Comparison of ENCODE assay signal across 8 cellular contexts in genomic region chr16:75402821-75403475, GRCh38. TPM values are rescaled to one million over a fixed set of nuclear protein-coding genes. Genes with fewer than 3 reads are reported as not detected.
DNase-seq lines count a peak whose midpoint lies in the region; ATAC-seq, FAIRE-seq and TF ChIP-seq lines count a peak whose summit lies in the region.

No MANE protein-coding gene starts in this region.

- H3K79me2 ChIP-seq in SK-N-SH (ENCODE audit: insufficient read depth) = peaks cover 27% of the 10 kb centered on the region

- peak in 1 of 2 donors; percentile 45 for ATAC-seq in gastrocnemius medialis
- no peak for ATAC-seq in HG03521 (IDR thresholded peaks at IDR 0.05; ENCODE audit: unreplicated experiment)
- no peak for ATAC-seq in GM19463 (IDR thresholded peaks at IDR 0.05; ENCODE audit: unreplicated experiment)

- no peaks in the 10 kb centered on the region for H3K9me2 ChIP-seq in SK-N-SH

- in situ Hi-C loops in gastrocnemius medialis (cut with MboI; ENCODE audit: low sequenced_read_pairs in 4 of 4) = loop anchor here in 2 of 4 donors (10.0 to 25.0 kb wide), 2 partner anchors 208 to 416 kb away; partner anchors contain the start of genes WDR59 (in 1 of the 2) and ZNRF1 (in 1 of the 2)

- CTCF ChIA-PET in SK-N-SH (lab: Yijun Ruan, JAX) = interaction anchor here (0.9 to 10.7 kb wide), 13 partner anchors 12 to 212 kb away, joined by 3 to 105 read pairs (median 6); no protein-coding TSS in a partner anchor

- H3K36me3 ChIP-seq in SK-N-SH (replicated peaks in 1 of 2; ENCODE audit: control insufficient read depth in 1 of 2, insufficient read depth in 2 of 2, low read length in 1 of 2) (peaks cover 0 to 14% of the 10 kb centered on the region in 2 experiments), gastrocnemius medialis (peaks cover 0 to 9% of the 10 kb centered on the region in 2 donors)

- H2AFZ ChIP-seq in SK-N-SH (ENCODE audit: low read depth) = peak overlapping the region; percentile 69; the same call in 1 of the 2 replicates

- H3K4me1 ChIP-seq in SK-N-SH (ENCODE audit: control insufficient read depth in 1 of 2, insufficient read depth in 2 of 2, low read depth in 1 of 2, low read length in 1 of 2) (peaks cover 3 to 11% of the 10 kb centered on the region in 2 experiments; a peak in 3 of 4 replicates), gastrocnemius medialis (peaks cover 14 to 16% of the 10 kb centered on the region in 2 donors)

- H3K27me3 ChIP-seq in SK-N-SH (ENCODE audit: insufficient read depth) (no peaks in the 10 kb centered on the region), gastrocnemius medialis (no peaks in the 10 kb centered on the region)

- intact Hi-C loops in gastrocnemius medialis (cut with DNase I; ENCODE audit: low total_unique reads) = loop anchor here (1.0 kb wide), 2 partner anchors 39 to 204 kb away; no protein-coding TSS in a partner anchor

- no peaks in the 10 kb centered on the region for H4K20me1 ChIP-seq in SK-N-SH (ENCODE audit: insufficient read depth)

- TF ChIP-seq EP300 in SK-N-SH (IDR thresholded peaks at IDR 0.05; ENCODE audit: borderline replicate concordance in 1 of 2, low read depth in 1 of 2, low read length in 1 of 2) = no peak

- POLR2A ChIA-PET in SK-N-SH (lab: Yijun Ruan, JAX) = no interaction called here

- TF ChIP-seq POLR2A in gastrocnemius medialis (IDR thresholded peaks at IDR 0.05) = no peak

- H3K27ac ChIP-seq in SK-N-SH (ENCODE audit: low read depth in 2 of 2, low read length in 1 of 2) (peak overlapping the region in 1 of 2 experiments; percentile 98; a peak in 2 of 4 replicates), gastrocnemius medialis (peak overlapping the region in 2 of 4 donors; percentile 52 to 58)

- DNase-seq in D721Med (ENCODE audit: insufficient read length, low spot score) (no peak), HCEC 1CT (peak; percentile 40), SK-N-SH (peak; percentile 50), frontal cortex (ENCODE audit: low spot score in 2 of 2) (peak in 1 of 2 donors; percentile 38), gastrocnemius medialis (no peak)
- no peak for DNase-seq in activated CD4-positive, alpha-beta T cell treated with anti-CD3 and anti-CD28 coated beads for 1 hour

- H3K4me3 ChIP-seq in SK-N-SH (ENCODE audit: low read depth in 2 of 2, low read length in 1 of 2) (no peak overlapping the region), gastrocnemius medialis (no peak overlapping the region)

- peak; percentile 70 for TF ChIP-seq RAD21 in SK-N-SH (IDR thresholded peaks at IDR 0.05; ENCODE audit: low read length)

- 33% methylated on average over 3 of the region's 3 CpGs for WGBS in SK-N-SH (ENCODE audit: low lambda C conversion rate)

- H3K9ac ChIP-seq in SK-N-SH = peak overlapping the region; percentile 70; the same call in 1 of the 2 replicates

- no peak for FAIRE-seq in D721Med (lab: Jason Lieb, UNC)
- peak; percentile 87 for FAIRE-seq in frontal cortex (lab: Jason Lieb, UNC)

- H3K4me2 ChIP-seq in SK-N-SH = peak overlapping the region; percentile 56; the same call in 1 of the 2 replicates

- peaks cover 30% of the 10 kb centered on the region for H3F3A ChIP-seq in SK-N-SH (replicated peaks; ENCODE audit: insufficient read depth)

- TF ChIP-seq CTCF in D721Med (IDR thresholded peaks at IDR 0.05; ENCODE audit: insufficient read depth, missing control alignments) = peak; percentile 73
- TF ChIP-seq CTCF in SK-N-SH (IDR thresholded peaks at IDR 0.05) = peak; percentile 83
- peak; percentile 39 to 70 (median 50) for TF ChIP-seq CTCF in gastrocnemius medialis (IDR thresholded peaks at IDR 0.05 in 4 of 5, conservative IDR thresholded peaks at IDR 0.05 in 1 of 5)

- no peaks in the 10 kb centered on the region for H3K9me3 ChIP-seq in SK-N-SH
- no peaks in the 10 kb centered on the region for H3K9me3 ChIP-seq in gastrocnemius medialis

TF ChIP-seq in SK-N-SH, 30 proteins besides CTCF, POLR2A, EP300 and RAD21:
- TF ChIP-seq RFX5 (IDR thresholded peaks at IDR 0.05; ENCODE audit: low read length) (no peak), TAF1 (IDR thresholded peaks at IDR 0.05; ENCODE audit: borderline replicate concordance, low read depth, low read length) (no peak), SMC3 (IDR thresholded peaks at IDR 0.05; ENCODE audit: low read depth, low read length) (peak; percentile 39)

RNA-seq across cellular contexts. Expression of gene CFDP1, which starts 30.4 kb away (rescaled TPM):
- polyA plus RNA-seq in SK-N-SH (2012; rRNA removed) = 37.9 and 46.0 TPM in 2 replicates
- 60.6 and 90.4 TPM in 2 replicates for polyA plus RNA-seq in SK-N-SH (2012; cell fraction: cytosol; rRNA removed)
- polyA plus RNA-seq in SK-N-SH (2012; cell fraction: nucleus; rRNA removed) = 18.4 and 20.5 TPM in 2 replicates
- total RNA-seq in frontal cortex (60.3 TPM), gastrocnemius medialis (10 to 100 TPM; 20.4 to 28.6 (median 24.2) TPM)

Comparison
In these comparisons a context has a peak if more than half of its experiments do, and no peak if none do; other contexts are left out.
1. DNase-seq: peak in HCEC 1CT (single experiment) and SK-N-SH (single experiment); none in D721Med (single experiment), gastrocnemius medialis (0 of 2) and activated CD4-positive, alpha-beta T cell treated with anti-CD3 and anti-CD28 coated beads for 1 hour (single experiment).
2. Peak in every context shown above with its lines, with median percentiles within 50 percentile points of each other: CTCF ChIP-seq.